8 cellular contexts compared by ENCODE assay signal in genomic region chr1:51189421-51190073, GRCh38. TPM values are rescaled to one million over a fixed set of nuclear protein-coding genes. Genes with fewer than 3 reads are reported as not detected.
A peak's percentile ranks its signal among the peaks of the same experiment; 100 is the strongest.
DNase-seq lines count a peak whose midpoint lies in the region; ATAC-seq, FAIRE-seq and TF ChIP-seq lines count a peak whose summit lies in the region.

No MANE protein-coding gene starts in this region.

- WGBS in testis, 2 donors, result 76 to 85% methylated on average over 2 of the region's 2 CpGs

- H3K4me1 ChIP-seq in testis, result no peaks in the 10 kb centered on the region

- H3K36me3 Mint-ChIP-seq in mesothelial cell of epicardium, result no peaks in the 10 kb centered on the region

- no peak overlapping the region for H3K27ac ChIP-seq in testis

- DNase-seq in AML-193 (lab: John Stamatoyannopoulos, UW) (peak; percentile 66 to 77), GM12892 (ENCODE audit: insufficient read length) (peak; percentile 30), NCI-H1694 (lab: John Stamatoyannopoulos, UW) (peak; percentile 77), T follicular helper cell (ENCODE audit: low read depth) (peak; percentile 9), dermis blood vessel endothelial cell (peak; percentile 83), mesothelial cell of epicardium (ENCODE audit: low spot score in 2 of 2, unreplicated experiment in 2 of 2) (peak in 1 of 2 experiments; percentile 52), testis (peak; percentile 42)

- H3K4me1 Mint-ChIP-seq in mesothelial cell of epicardium, result peaks cover 16% of the 10 kb centered on the region

- TF ChIP-seq CTCF in mesothelial cell of epicardium (IDR thresholded peaks at IDR 0.05; ENCODE audit: unreplicated experiment), result peak; percentile 72
- TF ChIP-seq CTCF in testis (IDR thresholded peaks at IDR 0.05), result peak; percentile 63 to 86 (median 81)

- no peak overlapping the region for H3K4me3 ChIP-seq in testis

- intact Hi-C loops in testis (cut with DNase I; ENCODE audit: low total_unique reads), result loop anchor here (10.0 kb wide), 1 partner anchor 105 kb away; no protein-coding TSS in a partner anchor

- H3K36me3 ChIP-seq in testis (ENCODE audit: low read depth, missing control alignments), result no peaks in the 10 kb centered on the region

- peak; percentile 76 for FAIRE-seq in GM12892 (lab: Jason Lieb, UNC)

- peaks cover 6% of the 10 kb centered on the region for H3K27me3 Mint-ChIP-seq in mesothelial cell of epicardium (ENCODE audit: low read depth)

- TF ChIP-seq POLR2A in GM12892 (IDR thresholded peaks at IDR 0.05; ENCODE audit: low read depth, low read length) (no peak), testis (IDR thresholded peaks at IDR 0.05) (no peak)

- ATAC-seq in HG02970 (IDR thresholded peaks at IDR 0.05; ENCODE audit: low FRiP score, unreplicated experiment), result no peak

- H3K4me3 Mint-ChIP-seq in mesothelial cell of epicardium, result no peak overlapping the region

- H3K27me3 ChIP-seq in testis, result no peaks in the 10 kb centered on the region

- no peaks in the 10 kb centered on the region for H3K9me3 Mint-ChIP-seq in mesothelial cell of epicardium

- peak overlapping the region; percentile 44 for H3K27ac Mint-ChIP-seq in mesothelial cell of epicardium

- H3K9me3 ChIP-seq in testis, result no peaks in the 10 kb centered on the region

RNA-seq across cellular contexts. Expression of gene RNF11, which starts 46.5 kb away (rescaled TPM):
- 39.2 TPM for polyA plus RNA-seq in GM12892 (2012; ENCODE audit: missing spikeins)
- total RNA-seq in dermis blood vessel endothelial cell (90.5 and 137 TPM in 2 replicates), mesothelial cell of epicardium (68.5 to 76.7 TPM (median 71.2 TPM) in 3 replicates), testis (10 to 100 TPM; 59.8 to 89.7 TPM)
- polyA plus RNA-seq in testis (ENCODE audit: insufficient read depth, low read depth, low replicate concordance), result 108 TPM
